1 cellular context compared by ENCODE assay signal in genomic region chr17:75077490-75078096, GRCh38.
TF ChIP-seq lines count a peak whose summit lies in the region.

No MANE protein-coding gene starts in this region.

TF ChIP-seq in HepG2, 621 proteins besides CTCF, POLR2A, EP300 and RAD21 (continued from another document and continues in another):
- TF ChIP-seq UBTF (CRISPR knock-in tag; IDR thresholded peaks at IDR 0.05) (no peak), POLR2AphosphoS5 (IDR thresholded peaks at IDR 0.05; ENCODE audit: low read depth, low read length) (no peak), TCF7L2 (IDR thresholded peaks at IDR 0.05; ENCODE audit: low read depth, low read length) (no peak), ZNF761 (CRISPR knock-in tag; conservative IDR thresholded peaks at IDR 0.05) (no peak), E2F5 (CRISPR knock-in tag; conservative IDR thresholded peaks at IDR 0.05) (no peak), FOXA1 (IDR thresholded peaks at IDR 0.05) (no peak), FOXA1 (CRISPR knock-in tag; IDR thresholded peaks at IDR 0.05) (no peak), ISL2 (CRISPR knock-in tag; IDR thresholded peaks at IDR 0.05) (no peak), ZNF430 (CRISPR knock-in tag; IDR thresholded peaks at IDR 0.05) (no peak), ZFP82 (CRISPR knock-in tag; IDR thresholded peaks at IDR 0.05; ENCODE audit: borderline replicate concordance) (no peak), ZNF563 (CRISPR knock-in tag; IDR thresholded peaks at IDR 0.05) (no peak), MATR3 (CRISPR knock-in tag; IDR thresholded peaks at IDR 0.05) (no peak), SOX13 (IDR thresholded peaks at IDR 0.05) (no peak), SOX13 (CRISPR knock-in tag; conservative IDR thresholded peaks at IDR 0.05 in 1 of 2, IDR thresholded peaks at IDR 0.05 in 1 of 2) (no peak), GRHL1 (CRISPR knock-in tag; conservative IDR thresholded peaks at IDR 0.05) (no peak), NR2F6 (IDR thresholded peaks at IDR 0.05) (no peak), NR2F6 (CRISPR knock-in tag; IDR thresholded peaks at IDR 0.05) (no peak), MED1 (CRISPR knock-in tag; IDR thresholded peaks at IDR 0.05) (no peak), ATAD3A (CRISPR knock-in tag; IDR thresholded peaks at IDR 0.05) (no peak), MTERF4 (CRISPR knock-in tag; IDR thresholded peaks at IDR 0.05) (no peak), ZNF772 (CRISPR knock-in tag; IDR thresholded peaks at IDR 0.05) (peak; percentile 9; the same call in 1 of the 2 replicates), XBP1 (CRISPR knock-in tag; IDR thresholded peaks at IDR 0.05) (no peak)
- TF ChIP-seq, protein P1, sequence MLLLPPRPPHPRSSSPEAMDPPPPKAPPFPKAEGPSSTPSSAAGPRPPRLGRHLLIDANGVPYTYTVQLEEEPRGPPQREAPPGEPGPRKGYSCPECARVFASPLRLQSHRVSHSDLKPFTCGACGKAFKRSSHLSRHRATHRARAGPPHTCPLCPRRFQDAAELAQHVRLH (CRISPR knock-in tag; IDR thresholded peaks at IDR 0.05; ENCODE audit: borderline replicate concordance, low read depth), result no peak
- TF ChIP-seq, protein P2, sequence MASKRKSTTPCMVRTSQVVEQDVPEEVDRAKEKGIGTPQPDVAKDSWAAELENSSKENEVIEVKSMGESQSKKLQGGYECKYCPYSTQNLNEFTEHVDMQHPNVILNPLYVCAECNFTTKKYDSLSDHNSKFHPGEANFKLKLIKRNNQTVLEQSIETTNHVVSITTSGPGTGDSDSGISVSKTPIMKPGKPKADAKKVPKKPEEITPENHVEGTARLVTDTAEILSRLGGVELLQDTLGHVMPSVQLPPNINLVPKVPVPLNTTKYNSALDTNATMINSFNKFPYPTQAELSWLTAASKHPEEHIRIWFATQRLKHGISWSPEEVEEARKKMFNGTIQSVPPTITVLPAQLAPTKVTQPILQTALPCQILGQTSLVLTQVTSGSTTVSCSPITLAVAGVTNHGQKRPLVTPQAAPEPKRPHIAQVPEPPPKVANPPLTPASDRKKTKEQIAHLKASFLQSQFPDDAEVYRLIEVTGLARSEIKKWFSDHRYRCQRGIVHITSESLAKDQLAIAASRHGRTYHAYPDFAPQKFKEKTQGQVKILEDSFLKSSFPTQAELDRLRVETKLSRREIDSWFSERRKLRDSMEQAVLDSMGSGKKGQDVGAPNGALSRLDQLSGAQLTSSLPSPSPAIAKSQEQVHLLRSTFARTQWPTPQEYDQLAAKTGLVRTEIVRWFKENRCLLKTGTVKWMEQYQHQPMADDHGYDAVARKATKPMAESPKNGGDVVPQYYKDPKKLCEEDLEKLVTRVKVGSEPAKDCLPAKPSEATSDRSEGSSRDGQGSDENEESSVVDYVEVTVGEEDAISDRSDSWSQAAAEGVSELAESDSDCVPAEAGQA (IDR thresholded peaks at IDR 0.05; ENCODE audit: low read depth), result peak; percentile 28; the same call in 1 of the 2 replicates
- TF ChIP-seq, protein P2 (CRISPR knock-in tag; IDR thresholded peaks at IDR 0.05; ENCODE audit: borderline replicate concordance), result no peak
- TF ChIP-seq, protein P3, sequence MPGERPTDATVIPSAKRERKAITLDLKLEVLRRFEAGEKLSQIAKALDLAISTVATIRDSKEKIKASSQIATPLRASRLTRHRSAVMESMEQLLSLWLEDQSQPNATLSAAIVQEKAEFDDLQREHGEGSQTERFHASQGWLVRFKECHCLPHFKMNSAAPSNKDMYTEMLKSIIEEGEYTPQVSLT (CRISPR knock-in tag; IDR thresholded peaks at IDR 0.05; ENCODE audit: borderline replicate concordance, low read depth), result no peak
- TF ChIP-seq, protein P4, sequence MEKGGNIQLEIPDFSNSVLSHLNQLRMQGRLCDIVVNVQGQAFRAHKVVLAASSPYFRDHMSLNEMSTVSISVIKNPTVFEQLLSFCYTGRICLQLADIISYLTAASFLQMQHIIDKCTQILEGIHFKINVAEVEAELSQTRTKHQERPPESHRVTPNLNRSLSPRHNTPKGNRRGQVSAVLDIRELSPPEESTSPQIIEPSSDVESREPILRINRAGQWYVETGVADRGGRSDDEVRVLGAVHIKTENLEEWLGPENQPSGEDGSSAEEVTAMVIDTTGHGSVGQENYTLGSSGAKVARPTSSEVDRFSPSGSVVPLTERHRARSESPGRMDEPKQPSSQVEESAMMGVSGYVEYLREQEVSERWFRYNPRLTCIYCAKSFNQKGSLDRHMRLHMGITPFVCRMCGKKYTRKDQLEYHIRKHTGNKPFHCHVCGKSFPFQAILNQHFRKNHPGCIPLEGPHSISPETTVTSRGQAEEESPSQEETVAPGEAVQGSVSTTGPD (CRISPR knock-in tag; IDR thresholded peaks at IDR 0.05), result no peak
- TF ChIP-seq, protein P5, sequence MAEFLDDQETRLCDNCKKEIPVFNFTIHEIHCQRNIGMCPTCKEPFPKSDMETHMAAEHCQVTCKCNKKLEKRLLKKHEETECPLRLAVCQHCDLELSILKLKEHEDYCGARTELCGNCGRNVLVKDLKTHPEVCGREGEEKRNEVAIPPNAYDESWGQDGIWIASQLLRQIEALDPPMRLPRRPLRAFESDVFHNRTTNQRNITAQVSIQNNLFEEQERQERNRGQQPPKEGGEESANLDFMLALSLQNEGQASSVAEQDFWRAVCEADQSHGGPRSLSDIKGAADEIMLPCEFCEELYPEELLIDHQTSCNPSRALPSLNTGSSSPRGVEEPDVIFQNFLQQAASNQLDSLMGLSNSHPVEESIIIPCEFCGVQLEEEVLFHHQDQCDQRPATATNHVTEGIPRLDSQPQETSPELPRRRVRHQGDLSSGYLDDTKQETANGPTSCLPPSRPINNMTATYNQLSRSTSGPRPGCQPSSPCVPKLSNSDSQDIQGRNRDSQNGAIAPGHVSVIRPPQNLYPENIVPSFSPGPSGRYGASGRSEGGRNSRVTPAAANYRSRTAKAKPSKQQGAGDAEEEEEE (CRISPR knock-in tag; IDR thresholded peaks at IDR 0.05; ENCODE audit: borderline replicate concordance), result no peak
- TF ChIP-seq, protein P6, sequence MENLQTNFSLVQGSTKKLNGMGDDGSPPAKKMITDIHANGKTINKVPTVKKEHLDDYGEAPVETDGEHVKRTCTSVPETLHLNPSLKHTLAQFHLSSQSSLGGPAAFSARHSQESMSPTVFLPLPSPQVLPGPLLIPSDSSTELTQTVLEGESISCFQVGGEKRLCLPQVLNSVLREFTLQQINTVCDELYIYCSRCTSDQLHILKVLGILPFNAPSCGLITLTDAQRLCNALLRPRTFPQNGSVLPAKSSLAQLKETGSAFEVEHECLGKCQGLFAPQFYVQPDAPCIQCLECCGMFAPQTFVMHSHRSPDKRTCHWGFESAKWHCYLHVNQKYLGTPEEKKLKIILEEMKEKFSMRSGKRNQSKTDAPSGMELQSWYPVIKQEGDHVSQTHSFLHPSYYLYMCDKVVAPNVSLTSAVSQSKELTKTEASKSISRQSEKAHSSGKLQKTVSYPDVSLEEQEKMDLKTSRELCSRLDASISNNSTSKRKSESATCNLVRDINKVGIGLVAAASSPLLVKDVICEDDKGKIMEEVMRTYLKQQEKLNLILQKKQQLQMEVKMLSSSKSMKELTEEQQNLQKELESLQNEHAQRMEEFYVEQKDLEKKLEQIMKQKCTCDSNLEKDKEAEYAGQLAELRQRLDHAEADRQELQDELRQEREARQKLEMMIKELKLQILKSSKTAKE (CRISPR knock-in tag; IDR thresholded peaks at IDR 0.05; ENCODE audit: borderline replicate concordance), result no peak
- TF ChIP-seq, protein P7, sequence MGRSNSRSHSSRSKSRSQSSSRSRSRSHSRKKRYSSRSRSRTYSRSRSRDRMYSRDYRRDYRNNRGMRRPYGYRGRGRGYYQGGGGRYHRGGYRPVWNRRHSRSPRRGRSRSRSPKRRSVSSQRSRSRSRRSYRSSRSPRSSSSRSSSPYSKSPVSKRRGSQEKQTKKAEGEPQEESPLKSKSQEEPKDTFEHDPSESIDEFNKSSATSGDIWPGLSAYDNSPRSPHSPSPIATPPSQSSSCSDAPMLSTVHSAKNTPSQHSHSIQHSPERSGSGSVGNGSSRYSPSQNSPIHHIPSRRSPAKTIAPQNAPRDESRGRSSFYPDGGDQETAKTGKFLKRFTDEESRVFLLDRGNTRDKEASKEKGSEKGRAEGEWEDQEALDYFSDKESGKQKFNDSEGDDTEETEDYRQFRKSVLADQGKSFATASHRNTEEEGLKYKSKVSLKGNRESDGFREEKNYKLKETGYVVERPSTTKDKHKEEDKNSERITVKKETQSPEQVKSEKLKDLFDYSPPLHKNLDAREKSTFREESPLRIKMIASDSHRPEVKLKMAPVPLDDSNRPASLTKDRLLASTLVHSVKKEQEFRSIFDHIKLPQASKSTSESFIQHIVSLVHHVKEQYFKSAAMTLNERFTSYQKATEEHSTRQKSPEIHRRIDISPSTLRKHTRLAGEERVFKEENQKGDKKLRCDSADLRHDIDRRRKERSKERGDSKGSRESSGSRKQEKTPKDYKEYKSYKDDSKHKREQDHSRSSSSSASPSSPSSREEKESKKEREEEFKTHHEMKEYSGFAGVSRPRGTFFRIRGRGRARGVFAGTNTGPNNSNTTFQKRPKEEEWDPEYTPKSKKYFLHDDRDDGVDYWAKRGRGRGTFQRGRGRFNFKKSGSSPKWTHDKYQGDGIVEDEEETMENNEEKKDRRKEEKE (IDR thresholded peaks at IDR 0.05), result no peak
